8 cellular contexts compared by ENCODE assay signal in genomic region chr4:108466936-108467902, GRCh38.
DNase-seq lines count a peak whose midpoint lies in the region; ATAC-seq and TF ChIP-seq lines count a peak whose summit lies in the region.

No MANE protein-coding gene starts in this region.

- H3K27me3 Mint-ChIP-seq in activated T-cell treated with anti-CD3 and anti-CD28 coated beads, Interleukin-2, amount 50 U/mL, for 24 hours: no peaks in the 10 kb centered on the region

- H3K4me3 Mint-ChIP-seq in activated T-cell treated with anti-CD3 and anti-CD28 coated beads, Interleukin-2, amount 50 U/mL, for 24 hours: peak overlapping the region; percentile 51

- H3K4me3 ChIP-seq in epithelial cell of proximal tubule (ENCODE audit: low read depth, low read length): no peak overlapping the region

- ATAC-seq in HG02678 (IDR thresholded peaks at IDR 0.05; ENCODE audit: unreplicated experiment): peak; percentile 93

- H3K4me1 Mint-ChIP-seq in activated T-cell treated with anti-CD3 and anti-CD28 coated beads, Interleukin-2, amount 50 U/mL, for 24 hours (ENCODE audit: low read depth): peaks cover 41% of the 10 kb centered on the region

- no peak for DNase-seq in activated T-cell treated with anti-CD3 and anti-CD28 coated beads, Interleukin-2, amount 50 U/mL, for 24 hours
- DNase-seq in activated T-cell treated with anti-CD3 and anti-CD28 coated beads, Interleukin-2, amount 50 U/mL, for 1 hour: no peak
- DNase-seq in NCI-H524 treated with DMSO at 0.1 percent for 48 hours (lab: John Stamatoyannopoulos, UW): peak; percentile 37
- DNase-seq in epithelial cell of proximal tubule (ENCODE audit: low read depth): peak; percentile 27
- DNase-seq in Ammon's horn (ENCODE audit: low spot score): no peak
- no peak for DNase-seq in NCI-H2171 (lab: John Stamatoyannopoulos, UW)
- DNase-seq in stimulated activated naive CD4-positive, alpha-beta T cell treated with Interleukin-2 at 50 U/mL for 16 hours (lab: John Stamatoyannopoulos, UW): no peak

- H3K36me3 Mint-ChIP-seq in activated T-cell treated with anti-CD3 and anti-CD28 coated beads, Interleukin-2, amount 50 U/mL, for 24 hours (ENCODE audit: low read depth): no peaks in the 10 kb centered on the region

- no peak for TF ChIP-seq CTCF in epithelial cell of proximal tubule (conservative IDR thresholded peaks at IDR 0.05; ENCODE audit: low read depth, low read length)

- H3K27ac Mint-ChIP-seq in activated T-cell treated with anti-CD3 and anti-CD28 coated beads, Interleukin-2, amount 50 U/mL, for 24 hours: peak overlapping the region; percentile 83

- no peaks in the 10 kb centered on the region for H3K9me3 Mint-ChIP-seq in activated T-cell treated with anti-CD3 and anti-CD28 coated beads, Interleukin-2, amount 50 U/mL, for 24 hours

Comparison
In these comparisons a context has a peak if more than half of its experiments do, and no peak if none do; other contexts are left out.
1. DNase-seq: peak in NCI-H524 treated with DMSO at 0.1 percent for 48 hours (single experiment) and epithelial cell of proximal tubule (single experiment); none in activated T-cell treated with anti-CD3 and anti-CD28 coated beads, Interleukin-2, amount 50 U/mL, for 24 hours (single experiment), activated T-cell treated with anti-CD3 and anti-CD28 coated beads, Interleukin-2, amount 50 U/mL, for 1 hour (single experiment), Ammon's horn (single experiment), NCI-H2171 (single experiment) and stimulated activated naive CD4-positive, alpha-beta T cell treated with Interleukin-2 at 50 U/mL for 16 hours (single experiment).